Comparison of ENCODE assay signal across 8 cellular contexts in the genomic region with DNA sequence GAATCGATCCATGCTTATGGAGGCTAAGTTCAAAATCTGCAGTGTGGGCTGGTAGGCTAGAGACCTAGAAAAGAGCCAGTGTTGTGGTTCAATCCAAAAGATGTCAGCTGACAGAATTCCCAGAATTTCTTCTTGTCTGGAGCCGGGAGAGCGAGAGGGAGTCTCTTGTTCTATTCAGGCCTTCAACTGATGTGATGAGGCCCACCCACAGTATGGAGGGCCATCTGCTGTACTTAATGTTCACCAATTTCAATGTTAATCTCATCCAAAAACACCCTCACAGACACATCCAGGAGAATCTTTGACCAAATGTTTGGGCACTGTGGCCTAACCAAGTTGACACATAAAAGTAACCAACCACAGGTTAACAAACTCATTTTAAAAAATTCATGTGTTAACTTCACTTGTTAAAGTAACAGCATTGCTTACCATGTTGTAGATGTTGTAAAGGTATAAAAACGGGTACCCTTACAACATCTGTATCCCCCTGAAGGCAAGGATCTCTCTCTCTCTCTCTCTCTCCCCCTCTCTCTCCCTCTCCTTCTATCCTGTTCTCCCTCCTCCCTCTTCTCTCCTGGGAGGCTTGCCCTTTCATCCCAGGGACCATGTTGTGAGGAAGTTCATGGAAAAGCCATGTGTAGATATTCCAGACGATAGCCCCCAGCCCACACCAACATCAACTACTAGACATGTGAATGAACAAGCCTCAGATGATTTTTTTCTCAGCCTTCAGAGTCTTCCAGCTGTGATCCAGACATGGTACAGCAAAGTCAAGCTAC.
DNase-seq lines count a peak whose midpoint lies in the region; ATAC-seq and TF ChIP-seq lines count a peak whose summit lies in the region.
"Had no signal": no experiment of that assay in that cellular context is flagged by ENCODE, and none has a peak within 500 bp of the region (broad histone marks: within the 10 kb centered on the region; RNA-seq: fewer than 3 reads in every experiment).

No MANE protein-coding gene starts in this region.

- H3K4me3 Mint-ChIP-seq in WTC11 = no peak overlapping the region
- peak overlapping the region in 1 of 2 donors; percentile 57 for H3K4me3 Mint-ChIP-seq in stimulated activated naive B cell treated with anti-CD40 and anti-IgM and Interleukin-4, amounts not matched to agents 10 μg/mL and 1 μg/mL and 100 μg/mL, for 72 hours

- ATAC-seq in WTC11 = no peak
- ATAC-seq in stimulated activated naive B cell treated with anti-CD40 and anti-IgM and Interleukin-4, amounts not matched to agents 10 μg/mL and 1 μg/mL and 100 μg/mL, for 72 hours (replicated peaks) = no peak

- H3K27ac ChIP-seq in HEK293 (ENCODE audit: extremely low read depth, low read depth, low read length) = peak overlapping the region; percentile 89; the same call in 1 of the 2 replicates
- H3K27ac ChIP-seq in iPS-20b (ENCODE audit: low read length) = no peak overlapping the region

- H3K27me3 Mint-ChIP-seq in WTC11 (ENCODE audit: low read depth) = no peaks in the 10 kb centered on the region
- H3K27me3 Mint-ChIP-seq in stimulated activated naive B cell treated with anti-CD40 and anti-IgM and Interleukin-4, amounts not matched to agents 10 μg/mL and 1 μg/mL and 100 μg/mL, for 72 hours = no peaks in the 10 kb centered on the region

- no peaks in the 10 kb centered on the region for H3K36me3 Mint-ChIP-seq in WTC11
- H3K36me3 Mint-ChIP-seq in stimulated activated naive B cell treated with anti-CD40 and anti-IgM and Interleukin-4, amounts not matched to agents 10 μg/mL and 1 μg/mL and 100 μg/mL, for 72 hours = no peaks in the 10 kb centered on the region

- TF ChIP-seq CTCF in HEK293 (tag by site-specific recombination; IDR thresholded peaks at IDR 0.05) = no peak
- no peak for TF ChIP-seq CTCF in WTC11 (IDR thresholded peaks at IDR 0.05)

- DNase-seq in WTC11 (ENCODE audit: low spot score) (no peak), KBM-7 (no peak), NCI-H1436 treated with DMSO at 0.1 percent for 48 hours (lab: John Stamatoyannopoulos, UW) (no peak)
- no peak for DNase-seq in stimulated activated naive B cell treated with anti-CD40 and anti-IgM and Interleukin-4, amounts not matched to agents 10 μg/mL and 1 μg/mL and 100 μg/mL, for 72 hours
- no peak for DNase-seq in activated CD8-positive, alpha-beta memory T cell treated with anti-CD3 and anti-CD28 coated beads for 24 hours
- DNase-seq: erythroblast had no signal

- H3K4me1 ChIP-seq in HEK293 (ENCODE audit: control insufficient read depth, insufficient read depth, low read length) (peaks cover 29% of the 10 kb centered on the region), iPS-20b (ENCODE audit: insufficient read depth, low read length) (peaks cover 31% of the 10 kb centered on the region)

- H3K9me3 ChIP-seq in HEK293 (ENCODE audit: control insufficient read depth, insufficient read depth, low read depth, low read length) (no peaks in the 10 kb centered on the region), iPS-20b (ENCODE audit: insufficient read depth, low read depth, low read length) (no peaks in the 10 kb centered on the region)

- no peaks in the 10 kb centered on the region for H3K9me3 Mint-ChIP-seq in WTC11
- H3K9me3 Mint-ChIP-seq in stimulated activated naive B cell treated with anti-CD40 and anti-IgM and Interleukin-4, amounts not matched to agents 10 μg/mL and 1 μg/mL and 100 μg/mL, for 72 hours = peaks cover 0 to 1% of the 10 kb centered on the region in 2 donors

- in situ Hi-C loops in KBM-7 (cut with MboI; ENCODE audit: low pct_unique_long_range_greater_than_20kb, low sequenced_read_pairs) = no loop called here

- peak overlapping the region; percentile 99 for H3K27ac Mint-ChIP-seq in WTC11
- H3K27ac Mint-ChIP-seq in stimulated activated naive B cell treated with anti-CD40 and anti-IgM and Interleukin-4, amounts not matched to agents 10 μg/mL and 1 μg/mL and 100 μg/mL, for 72 hours = peak overlapping the region; percentile 96

- peak overlapping the region; percentile 81; the same call in 1 of the 2 replicates for H3K9ac ChIP-seq in iPS-20b (ENCODE audit: low read depth, low read length)

- H3K4me1 Mint-ChIP-seq in WTC11 = peaks cover 53% of the 10 kb centered on the region
- peaks cover 24 to 56% of the 10 kb centered on the region in 2 donors for H3K4me1 Mint-ChIP-seq in stimulated activated naive B cell treated with anti-CD40 and anti-IgM and Interleukin-4, amounts not matched to agents 10 μg/mL and 1 μg/mL and 100 μg/mL, for 72 hours

- CTCF ChIA-PET in HEK293 (lab: Yijun Ruan, JAX) (interaction anchor here (0.7 to 1.4 kb wide), 2 partner anchors 14 to 120 kb away, joined by 3 to 4 read pairs; no protein-coding TSS in a partner anchor), WTC11 (lab: Charles Lee) (no interaction called here)

- H3K4me3 ChIP-seq in HEK293 (ENCODE audit: low read depth, low read length) (no peak overlapping the region), iPS-20b (ENCODE audit: low read length) (no peak overlapping the region)

- H3K27me3 ChIP-seq in iPS-20b (ENCODE audit: insufficient read depth, low read length) = no peaks in the 10 kb centered on the region

- POLR2A ChIA-PET in HEK293 (lab: Yijun Ruan, JAX) = interaction anchor here (1.0 to 4.6 kb wide), 4 partner anchors 9 to 32 kb away, joined by 3 to 103 read pairs (median 33); no protein-coding TSS in a partner anchor
- POLR2A ChIA-PET in WTC11 (lab: Charles Lee) = interaction anchor here (5.5 kb wide), 1 partner anchor 48 kb away, joined by 89 read pairs; no protein-coding TSS in a partner anchor

- H3K36me3 ChIP-seq in HEK293 (ENCODE audit: control insufficient read depth in 2 of 2, insufficient read depth in 1 of 2, low read length in 2 of 2) = no peaks in the 10 kb centered on the region
- no peaks in the 10 kb centered on the region for H3K36me3 ChIP-seq in iPS-20b (ENCODE audit: insufficient read depth, low read depth, low read length)

TF ChIP-seq in HEK293, 187 proteins besides CTCF, POLR2A, EP300 and RAD21:
- TF ChIP-seq ZBTB48 (tag by site-specific recombination; IDR thresholded peaks at IDR 0.05) (no peak), ZNF341 (tag by site-specific recombination; IDR thresholded peaks at IDR 0.05; ENCODE audit: low read depth) (peak; percentile 53), ZNF10 (tag by site-specific recombination; IDR thresholded peaks at IDR 0.05) (peak; percentile 100), ZNF596 (tag by site-specific recombination; IDR thresholded peaks at IDR 0.05) (peak; percentile 73), ZNF560 (tag by site-specific recombination; IDR thresholded peaks at IDR 0.05; ENCODE audit: borderline replicate concordance) (no peak), ZNF366 (tag by site-specific recombination; conservative IDR thresholded peaks at IDR 0.05) (0 out of 2 replicates have a peak, but pooled peaks have one; percentile 17), IKZF3 (tag by site-specific recombination; IDR thresholded peaks at IDR 0.05) (peak; percentile 17; the same call in 1 of the 2 replicates)
- TF ChIP-seq, protein P1, sequence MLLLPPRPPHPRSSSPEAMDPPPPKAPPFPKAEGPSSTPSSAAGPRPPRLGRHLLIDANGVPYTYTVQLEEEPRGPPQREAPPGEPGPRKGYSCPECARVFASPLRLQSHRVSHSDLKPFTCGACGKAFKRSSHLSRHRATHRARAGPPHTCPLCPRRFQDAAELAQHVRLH (tag by site-specific recombination; IDR thresholded peaks at IDR 0.05) = 0 out of 2 replicates have a peak, but pooled peaks have one; percentile 40

TF ChIP-seq in WTC11, 78 proteins besides CTCF, POLR2A, EP300 and RAD21:
- 0 out of 2 replicates have a peak, but pooled peaks have one; percentile 43 for TF ChIP-seq GTF2I (CRISPR knock-in tag; conservative IDR thresholded peaks at IDR 0.05)
- no peak for TF ChIP-seq IRF2 (CRISPR knock-in tag; IDR thresholded peaks at IDR 0.05; ENCODE audit: borderline replicate concordance, low read depth)
